In genomic region chr16:912684-913613, GRCh38 we compare ENCODE assay signal across 1 cellular context.
TF ChIP-seq lines count a peak whose summit lies in the region.

No MANE protein-coding gene starts in this region.

TF ChIP-seq in HepG2, 621 proteins besides CTCF, POLR2A, EP300 and RAD21 (continued from another document and continues in another):
- TF ChIP-seq E2F2 (CRISPR knock-in tag; IDR thresholded peaks at IDR 0.05; ENCODE audit: borderline replicate concordance) = no peak
- no peak for TF ChIP-seq ZNF790 (CRISPR knock-in tag; IDR thresholded peaks at IDR 0.05; ENCODE audit: borderline replicate concordance)
- TF ChIP-seq POLR2AphosphoS2 (IDR thresholded peaks at IDR 0.05; ENCODE audit: low read depth, low read length) = no peak
- TF ChIP-seq ZNF468 (CRISPR knock-in tag; IDR thresholded peaks at IDR 0.05) = 0 out of 2 replicates have a peak, but pooled peaks have one; percentile 42
- TF ChIP-seq TBX2 (CRISPR knock-in tag; IDR thresholded peaks at IDR 0.05; ENCODE audit: borderline replicate concordance) = peak; percentile 91
- no peak for TF ChIP-seq TCF12 (IDR thresholded peaks at IDR 0.05)
- peak; percentile 75; the same call in 1 of the 2 replicates for TF ChIP-seq TCF12 (CRISPR knock-in tag; IDR thresholded peaks at IDR 0.05)
- peak; percentile 79 for TF ChIP-seq TFDP1 (CRISPR knock-in tag; IDR thresholded peaks at IDR 0.05; ENCODE audit: borderline replicate concordance)
- 0 out of 2 replicates have a peak, but pooled peaks have one; percentile 24 for TF ChIP-seq SP2 (CRISPR knock-in tag; IDR thresholded peaks at IDR 0.05)
- no peak for TF ChIP-seq FOSL1 (CRISPR knock-in tag; IDR thresholded peaks at IDR 0.05; ENCODE audit: borderline replicate concordance)
- no peak for TF ChIP-seq ZSCAN22 (CRISPR knock-in tag; IDR thresholded peaks at IDR 0.05)
- TF ChIP-seq IRF2 (CRISPR knock-in tag; IDR thresholded peaks at IDR 0.05) = peak; percentile 66; the same call in 1 of the 2 replicates
- TF ChIP-seq NCOR1 (IDR thresholded peaks at IDR 0.05; ENCODE audit: borderline replicate concordance, low read length) = peak; percentile 32; the same call in 1 of the 2 replicates
- TF ChIP-seq GTF2F1 (IDR thresholded peaks at IDR 0.05; ENCODE audit: low read length) = no peak
- TF ChIP-seq ZNF605 (CRISPR knock-in tag; IDR thresholded peaks at IDR 0.05) = peak; percentile 71
- TF ChIP-seq HDAC2 (CRISPR knock-in tag; IDR thresholded peaks at IDR 0.05) = peak; percentile 94
- no peak for TF ChIP-seq ZNF766 (CRISPR knock-in tag; IDR thresholded peaks at IDR 0.05; ENCODE audit: borderline replicate concordance)
- peak; percentile 65; the same call in 1 of the 2 replicates for TF ChIP-seq THAP9 (CRISPR knock-in tag; IDR thresholded peaks at IDR 0.05; ENCODE audit: borderline replicate concordance)
- TF ChIP-seq HIC2 (CRISPR knock-in tag; IDR thresholded peaks at IDR 0.05; ENCODE audit: low read depth) = peak; percentile 89
- peak; percentile 97 for TF ChIP-seq SKI (IDR thresholded peaks at IDR 0.05; ENCODE audit: partially characterized antibody)
- 0 out of 2 replicates have a peak, but pooled peaks have one; percentile 65 for TF ChIP-seq TGIF2 (CRISPR knock-in tag; IDR thresholded peaks at IDR 0.05)
- TF ChIP-seq TERF1 (CRISPR knock-in tag; IDR thresholded peaks at IDR 0.05) = no peak
- no peak for TF ChIP-seq RORA (CRISPR knock-in tag; IDR thresholded peaks at IDR 0.05)
- 0 out of 2 replicates have a peak, but pooled peaks have one; percentile 44 for TF ChIP-seq CHCHD3 (CRISPR knock-in tag; IDR thresholded peaks at IDR 0.05)
- no peak for TF ChIP-seq ZNF703 (CRISPR knock-in tag; IDR thresholded peaks at IDR 0.05; ENCODE audit: borderline replicate concordance)
- no peak for TF ChIP-seq BRF2 (CRISPR knock-in tag; IDR thresholded peaks at IDR 0.05)
- TF ChIP-seq TRIM22 (IDR thresholded peaks at IDR 0.05) = no peak
- TF ChIP-seq HDAC1 (CRISPR knock-in tag; IDR thresholded peaks at IDR 0.05) = peak; percentile 94
- peak; percentile 73 for TF ChIP-seq NR2F2 (IDR thresholded peaks at IDR 0.05; ENCODE audit: borderline replicate concordance, low read depth)
- no peak for TF ChIP-seq RFX5 (IDR thresholded peaks at IDR 0.05; ENCODE audit: low read depth, low read length)
- TF ChIP-seq PHB2 (IDR thresholded peaks at IDR 0.05; ENCODE audit: partially characterized antibody) = no peak
- TF ChIP-seq DMTF1 (CRISPR knock-in tag; IDR thresholded peaks at IDR 0.05) = no peak
- TF ChIP-seq YY1 (IDR thresholded peaks at IDR 0.05; ENCODE audit: insufficient read depth, insufficient replicate concordance, low read depth, low read length) = peak; percentile 56
- TF ChIP-seq SP140L (CRISPR knock-in tag; IDR thresholded peaks at IDR 0.05; ENCODE audit: borderline replicate concordance) = no peak; the same call in 1 of the 2 replicates
- no peak for TF ChIP-seq RFX1 (IDR thresholded peaks at IDR 0.05)
- no peak for TF ChIP-seq ZNF780A (CRISPR knock-in tag; IDR thresholded peaks at IDR 0.05)
- peak; percentile 68 for TF ChIP-seq HNF4A (CRISPR knock-in tag; IDR thresholded peaks at IDR 0.05)
- TF ChIP-seq PHF20 (CRISPR knock-in tag; IDR thresholded peaks at IDR 0.05) = no peak
- no peak for TF ChIP-seq U2AF1 (optimal IDR thresholded peaks at IDR 0.05; ENCODE audit: low read depth, low read length)
- TF ChIP-seq ZNF282 (IDR thresholded peaks at IDR 0.05; ENCODE audit: partially characterized antibody) = no peak
- TF ChIP-seq ZNF205 (CRISPR knock-in tag; IDR thresholded peaks at IDR 0.05) = no peak; the same call in none of the 2 replicates
- TF ChIP-seq ZNF235 (CRISPR knock-in tag; IDR thresholded peaks at IDR 0.05; ENCODE audit: borderline replicate concordance) = no peak
- TF ChIP-seq CSRNP2 (CRISPR knock-in tag; conservative IDR thresholded peaks at IDR 0.05; ENCODE audit: low read depth) = no peak
- TF ChIP-seq NPAS2 (CRISPR knock-in tag; IDR thresholded peaks at IDR 0.05; ENCODE audit: borderline replicate concordance) = no peak
- TF ChIP-seq RARA (CRISPR knock-in tag; IDR thresholded peaks at IDR 0.05) = peak; percentile 99
- TF ChIP-seq ZNF720 (CRISPR knock-in tag; IDR thresholded peaks at IDR 0.05) = no peak
- TF ChIP-seq SRY (CRISPR knock-in tag; IDR thresholded peaks at IDR 0.05) = no peak
- no peak for TF ChIP-seq ZBTB10 (CRISPR knock-in tag; IDR thresholded peaks at IDR 0.05; ENCODE audit: borderline replicate concordance)
- TF ChIP-seq ZNF564 (CRISPR knock-in tag; IDR thresholded peaks at IDR 0.05) = peak; percentile 56; the same call in 1 of the 2 replicates
